ENCODE assay signal across 1 cellular context in genomic region chr3:128846501-128846900, GRCh38.
TF ChIP-seq lines count a peak whose summit lies in the region.

No MANE protein-coding gene starts in this region.

TF ChIP-seq in H1, 55 proteins besides CTCF, POLR2A, EP300 and RAD21:
- TF ChIP-seq SIN3A (conservative IDR thresholded peaks at IDR 0.05 in 1 of 2, IDR thresholded peaks at IDR 0.05 in 1 of 2; ENCODE audit: low read depth in 1 of 2, low read length in 2 of 2): no peak
- no peak for TF ChIP-seq CBX8 (IDR thresholded peaks at IDR 0.05; ENCODE audit: borderline replicate concordance, low read depth, low read length)
- TF ChIP-seq SP1 (IDR thresholded peaks at IDR 0.05; ENCODE audit: low read depth, low read length): no peak
- no peak for TF ChIP-seq TCF12 (IDR thresholded peaks at IDR 0.05; ENCODE audit: low read depth, low read length)
- no peak for TF ChIP-seq TAF1 (IDR thresholded peaks at IDR 0.05; ENCODE audit: low read depth, low read length)
- TF ChIP-seq EZH2 (IDR thresholded peaks at IDR 0.05; ENCODE audit: low read depth, low read length, severe bottlenecking): no peak
- no peak for TF ChIP-seq SUZ12 (IDR thresholded peaks at IDR 0.05; ENCODE audit: low read length)
- TF ChIP-seq BCL11A (IDR thresholded peaks at IDR 0.05; ENCODE audit: low read depth in 2 of 2, low read length in 2 of 2): no peak
- TF ChIP-seq ATF3 (IDR thresholded peaks at IDR 0.05; ENCODE audit: insufficient read depth, low read depth, low read length): no peak
- no peak for TF ChIP-seq CTBP2 (IDR thresholded peaks at IDR 0.05; ENCODE audit: borderline replicate concordance, insufficient read depth, insufficient read length, low read length)
- TF ChIP-seq, protein P1, sequence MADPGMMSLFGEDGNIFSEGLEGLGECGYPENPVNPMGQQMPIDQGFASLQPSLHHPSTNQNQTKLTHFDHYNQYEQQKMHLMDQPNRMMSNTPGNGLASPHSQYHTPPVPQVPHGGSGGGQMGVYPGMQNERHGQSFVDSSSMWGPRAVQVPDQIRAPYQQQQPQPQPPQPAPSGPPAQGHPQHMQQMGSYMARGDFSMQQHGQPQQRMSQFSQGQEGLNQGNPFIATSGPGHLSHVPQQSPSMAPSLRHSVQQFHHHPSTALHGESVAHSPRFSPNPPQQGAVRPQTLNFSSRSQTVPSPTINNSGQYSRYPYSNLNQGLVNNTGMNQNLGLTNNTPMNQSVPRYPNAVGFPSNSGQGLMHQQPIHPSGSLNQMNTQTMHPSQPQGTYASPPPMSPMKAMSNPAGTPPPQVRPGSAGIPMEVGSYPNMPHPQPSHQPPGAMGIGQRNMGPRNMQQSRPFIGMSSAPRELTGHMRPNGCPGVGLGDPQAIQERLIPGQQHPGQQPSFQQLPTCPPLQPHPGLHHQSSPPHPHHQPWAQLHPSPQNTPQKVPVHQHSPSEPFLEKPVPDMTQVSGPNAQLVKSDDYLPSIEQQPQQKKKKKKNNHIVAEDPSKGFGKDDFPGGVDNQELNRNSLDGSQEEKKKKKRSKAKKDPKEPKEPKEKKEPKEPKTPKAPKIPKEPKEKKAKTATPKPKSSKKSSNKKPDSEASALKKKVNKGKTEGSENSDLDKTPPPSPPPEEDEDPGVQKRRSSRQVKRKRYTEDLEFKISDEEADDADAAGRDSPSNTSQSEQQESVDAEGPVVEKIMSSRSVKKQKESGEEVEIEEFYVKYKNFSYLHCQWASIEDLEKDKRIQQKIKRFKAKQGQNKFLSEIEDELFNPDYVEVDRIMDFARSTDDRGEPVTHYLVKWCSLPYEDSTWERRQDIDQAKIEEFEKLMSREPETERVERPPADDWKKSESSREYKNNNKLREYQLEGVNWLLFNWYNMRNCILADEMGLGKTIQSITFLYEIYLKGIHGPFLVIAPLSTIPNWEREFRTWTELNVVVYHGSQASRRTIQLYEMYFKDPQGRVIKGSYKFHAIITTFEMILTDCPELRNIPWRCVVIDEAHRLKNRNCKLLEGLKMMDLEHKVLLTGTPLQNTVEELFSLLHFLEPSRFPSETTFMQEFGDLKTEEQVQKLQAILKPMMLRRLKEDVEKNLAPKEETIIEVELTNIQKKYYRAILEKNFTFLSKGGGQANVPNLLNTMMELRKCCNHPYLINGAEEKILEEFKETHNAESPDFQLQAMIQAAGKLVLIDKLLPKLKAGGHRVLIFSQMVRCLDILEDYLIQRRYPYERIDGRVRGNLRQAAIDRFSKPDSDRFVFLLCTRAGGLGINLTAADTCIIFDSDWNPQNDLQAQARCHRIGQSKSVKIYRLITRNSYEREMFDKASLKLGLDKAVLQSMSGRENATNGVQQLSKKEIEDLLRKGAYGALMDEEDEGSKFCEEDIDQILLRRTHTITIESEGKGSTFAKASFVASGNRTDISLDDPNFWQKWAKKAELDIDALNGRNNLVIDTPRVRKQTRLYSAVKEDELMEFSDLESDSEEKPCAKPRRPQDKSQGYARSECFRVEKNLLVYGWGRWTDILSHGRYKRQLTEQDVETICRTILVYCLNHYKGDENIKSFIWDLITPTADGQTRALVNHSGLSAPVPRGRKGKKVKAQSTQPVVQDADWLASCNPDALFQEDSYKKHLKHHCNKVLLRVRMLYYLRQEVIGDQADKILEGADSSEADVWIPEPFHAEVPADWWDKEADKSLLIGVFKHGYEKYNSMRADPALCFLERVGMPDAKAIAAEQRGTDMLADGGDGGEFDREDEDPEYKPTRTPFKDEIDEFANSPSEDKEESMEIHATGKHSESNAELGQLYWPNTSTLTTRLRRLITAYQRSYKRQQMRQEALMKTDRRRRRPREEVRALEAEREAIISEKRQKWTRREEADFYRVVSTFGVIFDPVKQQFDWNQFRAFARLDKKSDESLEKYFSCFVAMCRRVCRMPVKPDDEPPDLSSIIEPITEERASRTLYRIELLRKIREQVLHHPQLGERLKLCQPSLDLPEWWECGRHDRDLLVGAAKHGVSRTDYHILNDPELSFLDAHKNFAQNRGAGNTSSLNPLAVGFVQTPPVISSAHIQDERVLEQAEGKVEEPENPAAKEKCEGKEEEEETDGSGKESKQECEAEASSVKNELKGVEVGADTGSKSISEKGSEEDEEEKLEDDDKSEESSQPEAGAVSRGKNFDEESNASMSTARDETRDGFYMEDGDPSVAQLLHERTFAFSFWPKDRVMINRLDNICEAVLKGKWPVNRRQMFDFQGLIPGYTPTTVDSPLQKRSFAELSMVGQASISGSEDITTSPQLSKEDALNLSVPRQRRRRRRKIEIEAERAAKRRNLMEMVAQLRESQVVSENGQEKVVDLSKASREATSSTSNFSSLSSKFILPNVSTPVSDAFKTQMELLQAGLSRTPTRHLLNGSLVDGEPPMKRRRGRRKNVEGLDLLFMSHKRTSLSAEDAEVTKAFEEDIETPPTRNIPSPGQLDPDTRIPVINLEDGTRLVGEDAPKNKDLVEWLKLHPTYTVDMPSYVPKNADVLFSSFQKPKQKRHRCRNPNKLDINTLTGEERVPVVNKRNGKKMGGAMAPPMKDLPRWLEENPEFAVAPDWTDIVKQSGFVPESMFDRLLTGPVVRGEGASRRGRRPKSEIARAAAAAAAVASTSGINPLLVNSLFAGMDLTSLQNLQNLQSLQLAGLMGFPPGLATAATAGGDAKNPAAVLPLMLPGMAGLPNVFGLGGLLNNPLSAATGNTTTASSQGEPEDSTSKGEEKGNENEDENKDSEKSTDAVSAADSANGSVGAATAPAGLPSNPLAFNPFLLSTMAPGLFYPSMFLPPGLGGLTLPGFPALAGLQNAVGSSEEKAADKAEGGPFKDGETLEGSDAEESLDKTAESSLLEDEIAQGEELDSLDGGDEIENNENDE (IDR thresholded peaks at IDR 0.05; ENCODE audit: insufficient replicate concordance, low read length): no peak
- TF ChIP-seq BACH1 (IDR thresholded peaks at IDR 0.05; ENCODE audit: low read length): no peak
- no peak for TF ChIP-seq FOSL1 (IDR thresholded peaks at IDR 0.05; ENCODE audit: insufficient read depth, low read depth, low read length)
- no peak for TF ChIP-seq TAF7 (optimal IDR thresholded peaks at IDR 0.05; ENCODE audit: borderline replicate concordance, low read depth, low read length)
- no peak for TF ChIP-seq POU5F1 (IDR thresholded peaks at IDR 0.05; ENCODE audit: low read depth, low read length)
- no peak for TF ChIP-seq RFX5 (IDR thresholded peaks at IDR 0.05; ENCODE audit: borderline replicate concordance, low read depth, low read length)
- no peak for TF ChIP-seq MAX (IDR thresholded peaks at IDR 0.05)
- no peak for TF ChIP-seq KDM1A (IDR thresholded peaks at IDR 0.05; ENCODE audit: borderline replicate concordance, low read length)
- no peak for TF ChIP-seq SAP30 (IDR thresholded peaks at IDR 0.05; ENCODE audit: insufficient read depth, insufficient replicate concordance, low read length)
